2 cellular contexts compared by ENCODE assay signal in the genomic region with DNA sequence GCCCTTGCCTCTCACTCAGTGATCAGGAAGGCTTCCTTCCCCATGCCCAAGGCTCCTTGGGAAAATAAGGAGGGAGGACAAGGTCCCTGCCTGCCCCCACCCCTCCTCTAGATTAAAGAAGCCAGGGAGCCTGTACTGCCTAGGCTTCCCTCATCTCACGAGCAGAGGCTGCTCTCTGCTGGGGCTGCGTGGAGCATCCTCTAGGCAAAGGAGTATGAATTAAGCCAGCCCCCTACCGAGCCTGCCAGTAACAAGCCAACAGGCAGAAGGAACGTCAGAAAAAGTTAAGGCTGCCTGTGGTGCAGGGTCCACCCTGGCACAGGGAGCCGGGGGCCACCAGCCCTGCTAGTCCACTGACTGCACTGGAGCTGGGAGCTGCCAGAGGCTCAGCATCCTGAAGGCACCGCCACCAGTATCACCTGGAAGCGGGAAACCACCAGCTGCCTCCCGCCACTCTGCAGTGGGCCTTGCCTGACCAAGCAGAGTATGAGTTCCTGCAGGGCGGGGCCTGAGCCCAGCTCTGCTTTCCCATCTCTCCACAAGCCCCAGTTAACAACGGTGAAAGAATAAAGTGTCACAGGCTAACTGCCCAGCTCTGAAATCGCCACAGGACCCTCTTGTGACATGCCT.
TF ChIP-seq lines count a peak whose summit lies in the region.

No MANE protein-coding gene starts in this region.

TF ChIP-seq in SK-N-SH, 30 proteins besides CTCF, POLR2A, EP300 and RAD21 (continued from another document):
- TF ChIP-seq FOSL2 (IDR thresholded peaks at IDR 0.05; ENCODE audit: borderline replicate concordance, low read depth): no peak
- TF ChIP-seq FOXJ3 (CRISPR knock-in tag; IDR thresholded peaks at IDR 0.05): no peak
- no peak for TF ChIP-seq JUND (IDR thresholded peaks at IDR 0.05)
- TF ChIP-seq ZBTB33 (IDR thresholded peaks at IDR 0.05; ENCODE audit: borderline replicate concordance, low read depth): no peak

TF ChIP-seq in SK-N-SH treated with all-trans-retinoic acid at 6 μM for 48 hours, 23 proteins besides CTCF, POLR2A, EP300 and RAD21:
- TF ChIP-seq POU6F1 (CRISPR knock-in tag; IDR thresholded peaks at IDR 0.05; ENCODE audit: borderline replicate concordance, low read depth): no peak
- TF ChIP-seq ZFP3 (CRISPR knock-in tag; IDR thresholded peaks at IDR 0.05): no peak
- TF ChIP-seq TOX (CRISPR knock-in tag; IDR thresholded peaks at IDR 0.05; ENCODE audit: borderline replicate concordance): no peak
- no peak for TF ChIP-seq OSR1 (CRISPR knock-in tag; IDR thresholded peaks at IDR 0.05)
- no peak for TF ChIP-seq SNAI2 (CRISPR knock-in tag; IDR thresholded peaks at IDR 0.05)
- TF ChIP-seq ISL1 (CRISPR knock-in tag; IDR thresholded peaks at IDR 0.05): no peak
- no peak for TF ChIP-seq ZNF70 (CRISPR knock-in tag; IDR thresholded peaks at IDR 0.05)
- TF ChIP-seq CSRNP3 (CRISPR knock-in tag; IDR thresholded peaks at IDR 0.05): no peak
- no peak for TF ChIP-seq ARNTL (CRISPR knock-in tag; IDR thresholded peaks at IDR 0.05; ENCODE audit: borderline replicate concordance, low read depth)
TF ChIP-seq in SK-N-SH treated with all-trans-retinoic acid at 6 μM for 48 hours: peak in this region for 0.
